1 cellular context compared by ENCODE assay signal in the genomic region with DNA sequence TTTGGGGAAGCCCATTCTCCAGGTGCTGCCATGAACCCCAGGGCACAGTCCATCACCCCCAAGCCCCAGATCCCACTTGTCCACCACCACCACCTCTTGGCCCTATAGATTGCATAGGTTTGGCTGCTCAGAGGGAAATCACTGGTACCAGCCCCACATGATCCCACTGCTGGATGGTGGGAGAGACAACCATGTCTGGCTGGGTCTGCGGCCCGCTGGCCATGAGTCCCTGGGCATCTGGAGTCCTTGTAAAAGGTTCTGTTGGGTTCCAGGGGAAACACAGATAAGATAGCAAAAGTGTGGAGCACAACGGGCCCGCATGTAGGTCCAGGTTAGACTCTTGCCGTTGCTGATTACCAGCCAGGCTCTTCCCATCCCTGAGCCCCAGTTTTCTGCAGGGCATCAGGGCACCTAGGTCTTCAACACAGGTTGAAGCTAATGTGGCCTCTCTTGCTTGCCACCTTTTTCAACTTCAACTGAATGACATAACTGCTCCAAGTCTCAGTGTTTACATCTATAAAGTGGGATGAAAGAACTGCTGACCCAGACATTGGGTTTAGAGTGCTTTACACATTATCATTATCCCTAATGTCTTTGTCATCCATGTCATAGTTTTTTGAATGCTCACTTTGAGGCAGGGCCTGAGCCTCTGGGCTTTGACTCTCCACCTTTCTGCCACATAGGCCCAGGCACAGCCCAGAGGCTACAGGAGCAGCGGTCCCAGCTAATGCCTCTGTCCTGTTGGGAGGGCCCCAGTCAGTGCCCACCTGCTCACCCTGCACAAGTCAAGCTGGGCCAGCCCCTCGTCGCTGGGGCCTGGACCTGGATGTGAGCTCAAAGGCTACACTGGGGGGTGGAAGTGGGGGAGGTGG.
TF ChIP-seq lines count a peak whose summit lies in the region.

No MANE protein-coding gene starts in this region.

TF ChIP-seq in GM12878, 131 proteins besides CTCF, POLR2A, EP300 and RAD21:
- no peak for TF ChIP-seq ATF7 (IDR thresholded peaks at IDR 0.05; ENCODE audit: low read depth)
- TF ChIP-seq MXI1 (IDR thresholded peaks at IDR 0.05; ENCODE audit: low read depth, low read length), result no peak
- TF ChIP-seq, protein P1, sequence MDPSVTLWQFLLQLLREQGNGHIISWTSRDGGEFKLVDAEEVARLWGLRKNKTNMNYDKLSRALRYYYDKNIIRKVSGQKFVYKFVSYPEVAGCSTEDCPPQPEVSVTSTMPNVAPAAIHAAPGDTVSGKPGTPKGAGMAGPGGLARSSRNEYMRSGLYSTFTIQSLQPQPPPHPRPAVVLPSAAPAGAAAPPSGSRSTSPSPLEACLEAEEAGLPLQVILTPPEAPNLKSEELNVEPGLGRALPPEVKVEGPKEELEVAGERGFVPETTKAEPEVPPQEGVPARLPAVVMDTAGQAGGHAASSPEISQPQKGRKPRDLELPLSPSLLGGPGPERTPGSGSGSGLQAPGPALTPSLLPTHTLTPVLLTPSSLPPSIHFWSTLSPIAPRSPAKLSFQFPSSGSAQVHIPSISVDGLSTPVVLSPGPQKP (IDR thresholded peaks at IDR 0.05; ENCODE audit: low read depth, low read length), result no peak
- TF ChIP-seq SUZ12 (IDR thresholded peaks at IDR 0.05; ENCODE audit: unreplicated experiment), result no peak
- no peak for TF ChIP-seq FOXM1 (IDR thresholded peaks at IDR 0.05; ENCODE audit: low read depth, low read length)
